Comparison of ENCODE assay signal across 19 cellular contexts in the genomic region with DNA sequence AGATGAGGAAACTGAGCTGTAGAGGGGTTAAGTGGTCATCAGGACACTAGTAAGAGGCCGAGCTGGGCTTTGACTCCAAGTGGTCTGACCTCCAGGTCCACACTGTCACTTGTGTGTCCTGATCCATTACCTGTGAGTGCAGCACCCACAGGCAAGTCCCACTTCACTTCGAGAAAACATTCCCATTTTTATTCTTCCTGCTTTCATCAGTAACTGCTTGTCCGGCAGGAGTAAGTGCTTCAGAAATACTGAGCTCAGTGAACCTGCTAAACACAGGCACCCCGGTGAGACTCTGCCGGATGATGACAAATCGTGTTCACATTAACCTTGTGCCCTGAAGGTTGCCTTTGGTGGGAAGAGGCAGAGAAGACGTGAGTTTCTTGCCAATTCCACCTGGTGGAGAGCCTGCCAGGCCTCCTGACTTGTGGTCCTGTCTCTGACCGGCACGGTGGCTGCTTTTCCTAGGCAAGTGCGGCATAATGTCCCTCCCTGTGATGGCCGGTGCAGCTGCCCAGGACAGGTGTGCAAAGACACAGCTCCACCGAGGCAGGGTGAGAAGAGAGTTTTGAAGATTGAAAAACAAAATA.
"Had no signal": no experiment of that assay in that cellular context is flagged by ENCODE, and none has a peak within 500 bp of the region (broad histone marks: within the 10 kb centered on the region; RNA-seq: fewer than 3 reads in every experiment).

No MANE protein-coding gene starts in this region.

- DNase-seq: activated CD4-positive, alpha-beta T cell treated with anti-CD3 and anti-CD28 coated beads, Interleukin-2, amount 50 U/mL, for 1 hour; activated naive CD8-positive, alpha-beta T cell treated with anti-CD3 and anti-CD28 coated beads for 36 hours; amygdala; cerebellar nuclear complex; effector memory CD8-positive, alpha-beta T cell; gastrocnemius medialis; heart right ventricle; mammary epithelial cell; mucosa of descending colon; naive thymus-derived CD8-positive, alpha-beta T cell; retina; stimulated activated CD4-positive, alpha-beta T cell treated with anti-CD3 and anti-CD28 coated beads, Interleukin-12 subunit alpha, Interleukin-12 subunit beta, amount 100 ng/mL, for 4 hours; stimulated activated CD4-positive, alpha-beta T cell treated with anti-CD3 and anti-CD28 coated beads, Interleukin-2, amount 100 ng/mL, for 24 hours; stomach; T1000; testis; upper lobe of left lung had no signal

- ATAC-seq: activated CD4-positive, CD25-positive, alpha-beta regulatory T cell treated with anti-CD3 and anti-CD28 coated beads, Interleukin-2, amount 50 U/mL, for 24 hours; effector memory CD8-positive, alpha-beta T cell; gastrocnemius medialis; heart right ventricle; left lobe of liver; mucosa of descending colon; naive thymus-derived CD8-positive, alpha-beta T cell had no signal

- H3K4me3 ChIP-seq: gastrocnemius medialis, heart right ventricle, mucosa of descending colon, stomach, testis, upper lobe of left lung had no signal
